ENCODE assay signal across 20 cellular contexts in the genomic region with DNA sequence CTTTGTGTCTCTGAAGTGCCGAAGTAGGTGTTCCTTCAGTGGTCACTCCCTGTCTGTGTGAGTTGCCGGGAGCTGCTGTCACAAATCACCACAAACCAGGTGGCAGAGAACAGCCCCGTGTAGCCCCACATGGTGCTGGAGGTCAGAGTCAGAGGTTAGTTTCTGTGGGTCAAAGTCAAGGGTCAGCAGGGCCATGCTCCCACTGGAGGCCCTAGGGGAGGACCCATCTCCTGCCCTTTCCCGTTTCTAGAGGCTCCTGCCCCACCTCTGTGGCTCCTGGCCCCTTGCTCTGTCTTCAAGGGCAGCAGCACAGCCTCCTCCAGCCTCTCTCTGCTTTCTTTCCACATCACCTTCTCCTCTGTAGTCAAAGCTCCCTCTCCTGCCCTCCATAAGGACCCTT.
DNase-seq lines count a peak whose midpoint lies in the region; ATAC-seq, FAIRE-seq and TF ChIP-seq lines count a peak whose summit lies in the region.
"Had no signal": no experiment of that assay in that cellular context is flagged by ENCODE, and none has a peak within 500 bp of the region (broad histone marks: within the 10 kb centered on the region; RNA-seq: fewer than 3 reads in every experiment).

No MANE protein-coding gene starts in this region.

- H3K9me3 Mint-ChIP-seq in chondrocyte (ENCODE audit: low read depth), result no peaks in the 10 kb centered on the region
- H3K9me3 Mint-ChIP-seq in neural crest cell, result no peaks in the 10 kb centered on the region
- H3K9me3 Mint-ChIP-seq: CD4-positive, CD25-positive, alpha-beta regulatory T cell had no signal

- DNase-seq in HTR-8/SVneo (ENCODE audit: insufficient read length, low spot score) (no peak), chondrocyte (ENCODE audit: low spot score) (peak; percentile 27), neural crest cell (ENCODE audit: low read depth, low spot score) (no peak), foreskin keratinocyte (no peak), NCI-H2107 treated with DMSO at 0.1 percent for 48 hours (lab: John Stamatoyannopoulos, UW; ENCODE audit: unreplicated experiment) (no peak), NCI-H1417 treated with DMSO at 0.1 percent for 48 hours (lab: John Stamatoyannopoulos, UW) (no peak)
- DNase-seq: CD4-positive, CD25-positive, alpha-beta regulatory T cell; DMS 273 treated with DMSO at 0.1 percent for 48 hours; DMS79; EL; GDM1; GM23248; HCEC 1CT had no signal

- no peaks in the 10 kb centered on the region for H3K36me3 Mint-ChIP-seq in chondrocyte (ENCODE audit: low read depth)
- H3K36me3 Mint-ChIP-seq in neural crest cell (ENCODE audit: low read depth), result no peaks in the 10 kb centered on the region
- H3K36me3 Mint-ChIP-seq: CD4-positive, CD25-positive, alpha-beta regulatory T cell; CD8-positive, alpha-beta memory T cell had no signal

- H3K4me3 Mint-ChIP-seq in chondrocyte (ENCODE audit: unreplicated experiment) (no peak overlapping the region), neural crest cell (no peak overlapping the region)
- H3K4me3 Mint-ChIP-seq: CD4-positive, CD25-positive, alpha-beta regulatory T cell; CD8-positive, alpha-beta memory T cell had no signal

- FAIRE-seq in HTR-8/SVneo (lab: Jason Lieb, UNC), result peak; percentile 68
- FAIRE-seq: D721Med, GM12878, GM19239, H1 had no signal

- ATAC-seq in foreskin keratinocyte, result no peak
- ATAC-seq: GM12878 had no signal

- H3K4me1 ChIP-seq in BLaER1 (peaks cover 98% of the 10 kb centered on the region), foreskin keratinocyte (no peaks in the 10 kb centered on the region)

- H3K27me3 Mint-ChIP-seq in chondrocyte (ENCODE audit: low read depth) (peaks cover 24% of the 10 kb centered on the region), neural crest cell (ENCODE audit: low read depth) (peaks cover 4% of the 10 kb centered on the region)

- H3K27me3 ChIP-seq in BLaER1 (peaks cover 54% of the 10 kb centered on the region), foreskin keratinocyte (peaks cover 64% of the 10 kb centered on the region)

- H3K9me3 ChIP-seq in BLaER1, result no peaks in the 10 kb centered on the region

- H3K4me1 Mint-ChIP-seq in chondrocyte (ENCODE audit: low read depth) (peaks cover 3% of the 10 kb centered on the region), neural crest cell (peaks cover 7% of the 10 kb centered on the region)

- no peak overlapping the region for H3K27ac Mint-ChIP-seq in chondrocyte (ENCODE audit: unreplicated experiment)
- H3K27ac Mint-ChIP-seq in neural crest cell (ENCODE audit: unreplicated experiment), result peak overlapping the region; percentile 72
- H3K27ac Mint-ChIP-seq: CD4-positive, CD25-positive, alpha-beta regulatory T cell; CD8-positive, alpha-beta memory T cell had no signal

- no peaks in the 10 kb centered on the region for H3K36me3 ChIP-seq in BLaER1

- H3K4me3 ChIP-seq in BLaER1, result no peak overlapping the region
- H3K4me3 ChIP-seq: GM12878, GM23248 had no signal

- peaks cover 82% of the 10 kb centered on the region for H4K20me1 ChIP-seq in BLaER1

- no peak overlapping the region for H3K27ac ChIP-seq in BLaER1
- no peak overlapping the region for H3K27ac ChIP-seq in foreskin keratinocyte
- H3K27ac ChIP-seq: C4-2B, GM23248 had no signal

- no peak overlapping the region for H3K9ac ChIP-seq in BLaER1
- H3K9ac ChIP-seq: GM23248 had no signal

- TF ChIP-seq CTCF in chondrocyte (IDR thresholded peaks at IDR 0.05) (no peak), neural crest cell (conservative IDR thresholded peaks at IDR 0.05) (no peak), foreskin keratinocyte (conservative IDR thresholded peaks at IDR 0.05) (no peak)

- peak overlapping the region; percentile 88; the same call in 1 of the 2 replicates for H3K4me2 ChIP-seq in BLaER1
